ENCODE assay signal across 25 cellular contexts in genomic region chr17:41301204-41301790, GRCh38. TPM values are rescaled to one million over a fixed set of nuclear protein-coding genes. Genes with fewer than 3 reads are reported as not detected.
"Had no signal": no experiment of that assay in that cellular context is flagged by ENCODE, and none has a peak within 500 bp of the region (broad histone marks: within the 10 kb centered on the region; RNA-seq: fewer than 3 reads in every experiment).

No MANE protein-coding gene starts in this region.

- H3K27ac Mint-ChIP-seq: activated naive CD4-positive, alpha-beta T cell treated with anti-CD3 and anti-CD28 coated beads, Interleukin-2, amount 50 U/mL, for 24 hours; activated T-cell treated with anti-CD3 and anti-CD28 coated beads, Interleukin-2, amount 50 U/mL, for 72 hours; progenitor cell of endocrine pancreas; type B pancreatic cell had no signal

- H3K4me3 ChIP-seq: cardiac muscle cell, dorsolateral prefrontal cortex, gastroesophageal sphincter, heart left ventricle, left ventricle myocardium inferior, skin epidermis, stomach had no signal

- H3K27me3 Mint-ChIP-seq: activated naive CD4-positive, alpha-beta T cell treated with anti-CD3 and anti-CD28 coated beads, Interleukin-2, amount 50 U/mL, for 24 hours; type B pancreatic cell had no signal

- H3K36me3 ChIP-seq: cardiac muscle cell, gastroesophageal sphincter, heart left ventricle, left ventricle myocardium inferior, stomach, WERI-Rb-1 had no signal

- DNase-seq: activated CD4-positive, alpha-beta T cell treated with anti-CD3 and anti-CD28 coated beads, Interleukin-2, amount 50 U/mL, for 4 hours; activated effector memory CD4-positive, alpha-beta T cell treated with anti-CD3 and anti-CD28 coated beads, Interleukin-2, amount 50 U/mL, for 16 hours; activated T-cell treated with anti-CD3 and anti-CD28 coated beads, Interleukin-2, amount 50 U/mL, for 72 hours; kidney glomerular epithelial cell; left ventricle myocardium inferior; stimulated activated CD4-positive, alpha-beta T cell treated with anti-CD3 and anti-CD28 coated beads, Interleukin-2, amount 100 ng/mL, for 48 hours; stomach; WERI-Rb-1 had no signal

- H3K27ac ChIP-seq: cardiac muscle cell, dorsolateral prefrontal cortex, gastroesophageal sphincter, skin epidermis, stomach, WERI-Rb-1 had no signal

- H3K4me3 Mint-ChIP-seq: activated naive CD4-positive, alpha-beta T cell treated with anti-CD3 and anti-CD28 coated beads, Interleukin-2, amount 50 U/mL, for 24 hours; activated T-cell treated with anti-CD3 and anti-CD28 coated beads, Interleukin-2, amount 50 U/mL, for 72 hours; type B pancreatic cell had no signal

- H3K9me3 Mint-ChIP-seq: activated naive CD4-positive, alpha-beta T cell treated with anti-CD3 and anti-CD28 coated beads, Interleukin-2, amount 50 U/mL, for 24 hours; activated T-cell treated with anti-CD3 and anti-CD28 coated beads, Interleukin-2, amount 50 U/mL, for 72 hours; type B pancreatic cell had no signal

- H3K4me1 ChIP-seq: gastroesophageal sphincter, stomach had no signal

- H3K9me3 ChIP-seq: gastroesophageal sphincter, stomach had no signal

- H3K27me3 ChIP-seq: cardiac muscle cell had no signal

- ATAC-seq: activated T-cell treated with anti-CD3 and anti-CD28 coated beads, Interleukin-2, amount 50 U/mL, for 72 hours; gastroesophageal sphincter had no signal

RNA-seq across cellular contexts. Expression of gene KRTAP29-1, which starts 1.4 kb away (rescaled TPM):
- total RNA-seq: activated CD8-positive, alpha-beta memory T cell treated with anti-CD3 and anti-CD28 coated beads for 36 hours; activated T-cell treated with anti-CD3 and anti-CD28 coated beads, Interleukin-2, amount 50 U/mL, for 72 hours; cardiac muscle cell; dorsolateral prefrontal cortex; epithelial cell of proximal tubule; gastroesophageal sphincter; heart left ventricle; left ventricle myocardium inferior; myocyte; omental fat pad; progenitor cell of endocrine pancreas; right cardiac atrium; stomach; T-helper 2 cell treated with Interferon-gamma antibody and Interleukin-4, amounts not matched to agents 100 ng/mL and 5 ng/mL, for 36 hours; temporal lobe had no signal
- polyA plus RNA-seq: adipose tissue, cardiac muscle cell, heart left ventricle, neural cell, right cardiac atrium, stomach had no signal

RNA-seq across cellular contexts. Expression of gene KRTAP16-1, which starts 7.8 kb away (rescaled TPM):
- total RNA-seq: activated CD8-positive, alpha-beta memory T cell treated with anti-CD3 and anti-CD28 coated beads for 36 hours; activated T-cell treated with anti-CD3 and anti-CD28 coated beads, Interleukin-2, amount 50 U/mL, for 72 hours; cardiac muscle cell; dorsolateral prefrontal cortex; epithelial cell of proximal tubule; gastroesophageal sphincter; heart left ventricle; left ventricle myocardium inferior; myocyte; omental fat pad; progenitor cell of endocrine pancreas; right cardiac atrium; stomach; T-helper 2 cell treated with Interferon-gamma antibody and Interleukin-4, amounts not matched to agents 100 ng/mL and 5 ng/mL, for 36 hours; temporal lobe had no signal
- polyA plus RNA-seq: adipose tissue, cardiac muscle cell, heart left ventricle, neural cell, right cardiac atrium, stomach had no signal

RNA-seq across cellular contexts. Expression of gene KRTAP17-1, which starts 14.2 kb away (rescaled TPM):
- total RNA-seq: activated CD8-positive, alpha-beta memory T cell treated with anti-CD3 and anti-CD28 coated beads for 36 hours; activated T-cell treated with anti-CD3 and anti-CD28 coated beads, Interleukin-2, amount 50 U/mL, for 72 hours; cardiac muscle cell; dorsolateral prefrontal cortex; epithelial cell of proximal tubule; gastroesophageal sphincter; heart left ventricle; left ventricle myocardium inferior; myocyte; omental fat pad; progenitor cell of endocrine pancreas; right cardiac atrium; stomach; T-helper 2 cell treated with Interferon-gamma antibody and Interleukin-4, amounts not matched to agents 100 ng/mL and 5 ng/mL, for 36 hours; temporal lobe had no signal
- polyA plus RNA-seq: adipose tissue, cardiac muscle cell, heart left ventricle, neural cell, right cardiac atrium, stomach had no signal

RNA-seq across cellular contexts. Expression of gene KRTAP9-7, which starts 25.8 kb away (rescaled TPM):
- total RNA-seq: activated CD8-positive, alpha-beta memory T cell treated with anti-CD3 and anti-CD28 coated beads for 36 hours; activated T-cell treated with anti-CD3 and anti-CD28 coated beads, Interleukin-2, amount 50 U/mL, for 72 hours; cardiac muscle cell; dorsolateral prefrontal cortex; epithelial cell of proximal tubule; heart left ventricle; left ventricle myocardium inferior; myocyte; omental fat pad; progenitor cell of endocrine pancreas; right cardiac atrium; stomach; T-helper 2 cell treated with Interferon-gamma antibody and Interleukin-4, amounts not matched to agents 100 ng/mL and 5 ng/mL, for 36 hours; temporal lobe had no signal
- polyA plus RNA-seq: adipose tissue, cardiac muscle cell, heart left ventricle, neural cell, right cardiac atrium, stomach had no signal

RNA-seq across cellular contexts. Expression of gene KRTAP9-6, which starts 36.1 kb away (rescaled TPM):
- total RNA-seq: activated CD8-positive, alpha-beta memory T cell treated with anti-CD3 and anti-CD28 coated beads for 36 hours; activated T-cell treated with anti-CD3 and anti-CD28 coated beads, Interleukin-2, amount 50 U/mL, for 72 hours; cardiac muscle cell; dorsolateral prefrontal cortex; epithelial cell of proximal tubule; gastroesophageal sphincter; heart left ventricle; left ventricle myocardium inferior; myocyte; omental fat pad; progenitor cell of endocrine pancreas; right cardiac atrium; stomach; T-helper 2 cell treated with Interferon-gamma antibody and Interleukin-4, amounts not matched to agents 100 ng/mL and 5 ng/mL, for 36 hours; temporal lobe had no signal
- polyA plus RNA-seq: adipose tissue, cardiac muscle cell, heart left ventricle, neural cell, right cardiac atrium, stomach had no signal
